In the genomic region with DNA sequence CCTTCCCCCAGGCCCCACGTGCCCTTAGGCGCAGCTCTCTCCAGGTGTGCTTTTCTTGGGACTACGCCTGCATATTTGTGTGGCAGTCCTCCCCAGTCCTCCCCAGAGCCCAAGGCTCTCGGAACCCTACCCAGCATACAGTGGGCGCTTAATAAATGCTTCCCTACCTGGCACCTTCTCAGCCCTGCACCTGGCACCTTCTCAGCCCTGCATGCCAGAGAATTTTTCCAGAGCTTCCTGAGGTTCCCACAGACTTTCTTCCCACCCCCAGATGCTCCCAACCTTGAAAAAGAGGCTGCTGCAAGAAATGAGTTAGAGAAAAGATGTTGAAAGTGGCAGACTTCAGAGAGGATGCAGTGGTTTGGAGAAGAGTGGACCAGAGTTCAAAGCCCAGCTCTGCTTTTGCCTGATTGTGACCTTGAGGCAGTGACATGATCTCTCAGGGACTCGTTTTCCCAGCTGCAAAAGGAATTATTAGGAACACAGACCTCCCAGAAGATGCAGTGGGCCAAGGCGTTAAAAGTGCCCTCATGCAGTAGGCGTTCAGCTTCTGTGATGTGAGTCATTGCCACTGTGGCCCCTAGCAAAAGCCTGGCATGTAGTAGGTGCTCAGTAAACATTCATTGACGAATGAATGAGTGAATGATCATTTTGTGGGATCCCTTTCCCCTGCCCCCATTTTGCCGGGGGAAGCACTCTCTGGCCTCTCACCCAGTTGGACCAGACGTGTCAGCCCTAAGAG, we compare ENCODE assay signal across 2 cellular contexts.
TF ChIP-seq lines count a peak whose summit lies in the region.

No MANE protein-coding gene starts in this region.

TF ChIP-seq in HEK293, 187 proteins besides CTCF, POLR2A, EP300 and RAD21:
- TF ChIP-seq SALL2 (tag by site-specific recombination; IDR thresholded peaks at IDR 0.05; ENCODE audit: borderline replicate concordance) (no peak), ZNF311 (tag by site-specific recombination; IDR thresholded peaks at IDR 0.05; ENCODE audit: borderline replicate concordance) (no peak), ZNF664 (tag by site-specific recombination; IDR thresholded peaks at IDR 0.05) (peak; percentile 89), ZNF292 (tag by site-specific recombination; IDR thresholded peaks at IDR 0.05; ENCODE audit: borderline replicate concordance, low read depth) (no peak), ZNF2 (tag by site-specific recombination; IDR thresholded peaks at IDR 0.05) (no peak), ZNF529 (tag by site-specific recombination; IDR thresholded peaks at IDR 0.05; ENCODE audit: insufficient replicate concordance) (no peak), ZNF792 (tag by site-specific recombination; IDR thresholded peaks at IDR 0.05) (0 out of 2 replicates have a peak, but pooled peaks have one; percentile 49), ZBTB8A (tag by site-specific recombination; IDR thresholded peaks at IDR 0.05) (no peak), ZNF274 (IDR thresholded peaks at IDR 0.05; ENCODE audit: low read length) (no peak), ZNF274 (tag by site-specific recombination; IDR thresholded peaks at IDR 0.05; ENCODE audit: borderline replicate concordance) (no peak), HOXA7 (CRISPR knock-in tag; IDR thresholded peaks at IDR 0.05; ENCODE audit: borderline replicate concordance) (no peak), ZNF362 (tag by site-specific recombination; IDR thresholded peaks at IDR 0.05) (no peak), ZBTB17 (tag by site-specific recombination; IDR thresholded peaks at IDR 0.05) (no peak)
- TF ChIP-seq, protein P1, sequence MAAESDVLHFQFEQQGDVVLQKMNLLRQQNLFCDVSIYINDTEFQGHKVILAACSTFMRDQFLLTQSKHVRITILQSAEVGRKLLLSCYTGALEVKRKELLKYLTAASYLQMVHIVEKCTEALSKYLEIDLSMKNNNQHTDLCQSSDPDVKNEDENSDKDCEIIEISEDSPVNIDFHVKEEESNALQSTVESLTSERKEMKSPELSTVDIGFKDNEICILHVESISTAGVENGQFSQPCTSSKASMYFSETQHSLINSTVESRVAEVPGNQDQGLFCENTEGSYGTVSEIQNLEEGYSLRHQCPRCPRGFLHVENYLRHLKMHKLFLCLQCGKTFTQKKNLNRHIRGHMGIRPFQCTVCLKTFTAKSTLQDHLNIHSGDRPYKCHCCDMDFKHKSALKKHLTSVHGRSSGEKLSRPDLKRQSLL (tag by site-specific recombination; IDR thresholded peaks at IDR 0.05): no peak

TF ChIP-seq in H1, 55 proteins besides CTCF, POLR2A, EP300 and RAD21:
- TF ChIP-seq TEAD4 (IDR thresholded peaks at IDR 0.05; ENCODE audit: low read depth, low read length): no peak
- TF ChIP-seq NANOG (IDR thresholded peaks at IDR 0.05; ENCODE audit: insufficient read depth, low read depth, low read length, poor library complexity, severe bottlenecking): no peak
- no peak for TF ChIP-seq KDM1A (IDR thresholded peaks at IDR 0.05; ENCODE audit: borderline replicate concordance, low read length)
- TF ChIP-seq YY1 (IDR thresholded peaks at IDR 0.05; ENCODE audit: low read depth, low read length): no peak
- TF ChIP-seq MAFK (IDR thresholded peaks at IDR 0.05; ENCODE audit: low read depth, low read length): no peak
- no peak for TF ChIP-seq BRCA1 (IDR thresholded peaks at IDR 0.05; ENCODE audit: low read depth, low read length)
- no peak for TF ChIP-seq BACH1 (IDR thresholded peaks at IDR 0.05; ENCODE audit: low read length)
- no peak for TF ChIP-seq SP4 (IDR thresholded peaks at IDR 0.05; ENCODE audit: low read length)
- no peak for TF ChIP-seq JUN (IDR thresholded peaks at IDR 0.05; ENCODE audit: low read depth, low read length)
- no peak for TF ChIP-seq SIN3A (conservative IDR thresholded peaks at IDR 0.05 in 1 of 2, IDR thresholded peaks at IDR 0.05 in 1 of 2; ENCODE audit: low read depth in 1 of 2, low read length in 2 of 2)
- no peak for TF ChIP-seq GABPA (IDR thresholded peaks at IDR 0.05; ENCODE audit: borderline replicate concordance, insufficient read depth, low read length)
- no peak for TF ChIP-seq HDAC2 (IDR thresholded peaks at IDR 0.05; ENCODE audit: borderline replicate concordance in 1 of 2, low read depth in 2 of 2, low read length in 2 of 2)
- no peak for TF ChIP-seq NRF1 (IDR thresholded peaks at IDR 0.05; ENCODE audit: low read depth, low read length)
- TF ChIP-seq BCL11A (IDR thresholded peaks at IDR 0.05; ENCODE audit: low read depth in 2 of 2, low read length in 2 of 2): no peak
- TF ChIP-seq CEBPB (IDR thresholded peaks at IDR 0.05; ENCODE audit: low read depth, low read length): no peak
TF ChIP-seq in H1: peak in this region for 0.
